8 cellular contexts compared by ENCODE assay signal in genomic region chr22:44024288-44024908, GRCh38. TPM values are rescaled to one million over a fixed set of nuclear protein-coding genes. Genes with fewer than 3 reads are reported as not detected.
DNase-seq lines count a peak whose midpoint lies in the region; ATAC-seq and TF ChIP-seq lines count a peak whose summit lies in the region.

PARVB (plus strand) TSS chr22:44024302; CDS start chr22:44024340, 38 bp downstream.

- H3K4me3 Mint-ChIP-seq in progenitor cell of endocrine pancreas (ENCODE audit: low read depth): peak within 1 kb of the TSS; percentile 76

- peaks cover 32% of the 10 kb centered on the region for H3K27me3 Mint-ChIP-seq in progenitor cell of endocrine pancreas

- H3K36me3 Mint-ChIP-seq in activated naive CD4-positive, alpha-beta T cell treated with anti-CD3 and anti-CD28 coated beads, Interleukin-2, amount 50 U/mL, for 72 hours: peaks cover 0 to 13% of the 10 kb centered on the region in 2 donors
- H3K36me3 Mint-ChIP-seq in progenitor cell of endocrine pancreas (ENCODE audit: insufficient read depth): no peaks in the 10 kb centered on the region

- H3K4me3 ChIP-seq in heart left ventricle: peak within 1 kb of the TSS; percentile 54 to 92 (median 74)

- TF ChIP-seq CTCF in heart left ventricle (IDR thresholded peaks at IDR 0.05) (no peak), progenitor cell of endocrine pancreas (IDR thresholded peaks at IDR 0.05; ENCODE audit: unreplicated experiment) (no peak)

- peaks cover 6% of the 10 kb centered on the region for H3K4me1 Mint-ChIP-seq in progenitor cell of endocrine pancreas (ENCODE audit: low read depth)

- H3K36me3 ChIP-seq in ES-I3 (ENCODE audit: insufficient read depth, low read length) (no peaks in the 10 kb centered on the region), heart left ventricle (no peaks in the 10 kb centered on the region)

- peak; percentile 9 to 34 for ATAC-seq in activated naive CD4-positive, alpha-beta T cell treated with anti-CD3 and anti-CD28 coated beads, Interleukin-2, amount 50 U/mL, for 72 hours
- ATAC-seq in heart left ventricle (peak in 2 of 4 donors; percentile 27 to 36), GM19452 (IDR thresholded peaks at IDR 0.05; ENCODE audit: unreplicated experiment) (no peak)

- H3K9me3 ChIP-seq in ES-I3 (ENCODE audit: control insufficient read depth, insufficient read depth, low read length) (no peaks in the 10 kb centered on the region), heart left ventricle (no peaks in the 10 kb centered on the region)

- no peak for TF ChIP-seq POLR2A in heart left ventricle (IDR thresholded peaks at IDR 0.05)

- peak within 1 kb of the TSS; percentile 86 to 99 (median 97) for H3K27ac ChIP-seq in heart left ventricle

- H3K27me3 ChIP-seq in heart left ventricle: no peaks in the 10 kb centered on the region

- H3K4me1 ChIP-seq in ES-I3 (ENCODE audit: insufficient read depth, low read length) (peaks cover 13% of the 10 kb centered on the region; the same call in 1 of the 2 replicates), heart left ventricle (peaks cover 6 to 84% (median 39%) of the 10 kb centered on the region in 12 donors)

- no peaks in the 10 kb centered on the region for H3K9me3 Mint-ChIP-seq in activated naive CD4-positive, alpha-beta T cell treated with anti-CD3 and anti-CD28 coated beads, Interleukin-2, amount 50 U/mL, for 72 hours
- H3K9me3 Mint-ChIP-seq in progenitor cell of endocrine pancreas (ENCODE audit: low read depth): no peaks in the 10 kb centered on the region

- 2 to 12% (median 5%) methylated on average over 7 to 82 of the region's 82 CpGs for WGBS in heart left ventricle, 4 donors

- H3K27ac Mint-ChIP-seq in activated naive CD4-positive, alpha-beta T cell treated with anti-CD3 and anti-CD28 coated beads, Interleukin-2, amount 50 U/mL, for 72 hours: peak within 1 kb of the TSS; percentile 81 to 86
- H3K27ac Mint-ChIP-seq in progenitor cell of endocrine pancreas: peak within 1 kb of the TSS; percentile 73

- intact Hi-C loops in heart left ventricle (cut with DNase I): loop anchor here in 3 of 10 donors (2.0 to 5.0 kb wide), 2 partner anchors 56 to 58 kb away; no protein-coding TSS in a partner anchor

- DNase-seq in KG1 (lab: John Stamatoyannopoulos, UW): peak; percentile 26
- peak in 1 of 2 donors; percentile 30 for DNase-seq in activated naive CD4-positive, alpha-beta T cell treated with anti-CD3 and anti-CD28 coated beads, Interleukin-2, amount 50 U/mL, for 72 hours (ENCODE audit: low spot score in 2 of 2)
- DNase-seq in heart left ventricle: peak; percentile 46 to 80 (median 47)
- peak; percentile 17 for DNase-seq in progenitor cell of endocrine pancreas (ENCODE audit: low spot score, unreplicated experiment)
- DNase-seq in kidney glomerular epithelial cell (lab: John Stamatoyannopoulos, UW): no peak
- DNase-seq in DMS153 treated with DMSO at 0.1 percent for 48 hours (lab: John Stamatoyannopoulos, UW; ENCODE audit: unreplicated experiment): no peak

- peak within 1 kb of the TSS; percentile 80 for H3K9ac ChIP-seq in ES-I3 (ENCODE audit: low read depth, low read length)

RNA-seq across cellular contexts. Expression of gene PARVB, which starts in this region (rescaled TPM):
- 10 to 100 TPM; 21.6 to 73.7 TPM for total RNA-seq in activated naive CD4-positive, alpha-beta T cell treated with anti-CD3 and anti-CD28 coated beads, Interleukin-2, amount 50 U/mL, for 72 hours
- total RNA-seq in heart left ventricle: 100 to 1,000 TPM in 5 of 9 donors, 10 to 100 TPM in 4; 73.8 to 172 (median 116) TPM
- 10 to 100 TPM; 54.9 to 63.5 TPM for polyA plus RNA-seq in heart left ventricle
- 10.6 and 11.8 TPM in 2 replicates for total RNA-seq in progenitor cell of endocrine pancreas

Comparison
In these comparisons a context has a peak if more than half of its experiments do, and no peak if none do; other contexts are left out.
1. DNase-seq: peak in KG1 (single experiment), heart left ventricle (5 of 5) and progenitor cell of endocrine pancreas (single experiment); none in kidney glomerular epithelial cell (single experiment) and DMS153 treated with DMSO at 0.1 percent for 48 hours (single experiment).